13 cellular contexts compared by ENCODE assay signal in genomic region chr11:96234866-96235441, GRCh38.
DNase-seq lines count a peak whose midpoint lies in the region; ATAC-seq and TF ChIP-seq lines count a peak whose summit lies in the region.
"Had no signal": no experiment of that assay in that cellular context is flagged by ENCODE, and none has a peak within 500 bp of the region (broad histone marks: within the 10 kb centered on the region; RNA-seq: fewer than 3 reads in every experiment).

No MANE protein-coding gene starts in this region.

- H3K27me3 ChIP-seq in ascending aorta (no peaks in the 10 kb centered on the region), sigmoid colon (no peaks in the 10 kb centered on the region)
- H3K27me3 ChIP-seq: neural progenitor cell had no signal

- ATAC-seq in activated CD4-positive, alpha-beta T cell treated with anti-CD3 and anti-CD28 coated beads for 36 hours: no peak

- H3K27ac ChIP-seq in HEK293 (ENCODE audit: extremely low read depth, low read depth, low read length) (no peak overlapping the region; the same call in 1 of the 2 replicates), ascending aorta (peak overlapping the region; percentile 53 to 60), sigmoid colon (peak overlapping the region in 3 of 4 donors; percentile 8 to 70 (median 41))
- H3K27ac ChIP-seq: neural progenitor cell had no signal

- CTCF ChIA-PET in activated CD4-positive, alpha-beta T cell treated with anti-CD3 and anti-CD28 coated beads for 36 hours (lab: Charles Lee): interaction anchor here (0.7 to 5.8 kb wide), 4 partner anchors 46 to 179 kb away, joined by 3 to 38 read pairs (median 5); partner anchors contain the start of genes CCDC82, JRKL and MAML2
- CTCF ChIA-PET in HEK293 (lab: Yijun Ruan, JAX): interaction anchor here (0.7 kb wide), 1 partner anchor 108 kb away, joined by 4 read pairs; the partner anchor contains the start of gene MAML2

- TF ChIP-seq CTCF in HEK293 (tag by site-specific recombination; IDR thresholded peaks at IDR 0.05) (no peak), ascending aorta (IDR thresholded peaks at IDR 0.05) (no peak), sigmoid colon (IDR thresholded peaks at IDR 0.05) (no peak)

- DNase-seq in activated CD4-positive, alpha-beta T cell treated with anti-CD3 and anti-CD28 coated beads for 36 hours: no peak
- DNase-seq in activated CD4-positive, alpha-beta T cell treated with anti-CD3 and anti-CD28 coated beads for 1 hour: no peak
- DNase-seq in ascending aorta (ENCODE audit: low spot score in 2 of 2) (no peak), sigmoid colon (no peak), NCI-H526 treated with DMSO at 0.1 percent for 48 hours (lab: John Stamatoyannopoulos, UW) (no peak), DMS53 treated with DMSO at 0.1 percent for 48 hours (lab: John Stamatoyannopoulos, UW; ENCODE audit: unreplicated experiment) (no peak), pons (ENCODE audit: low spot score) (no peak)
- DNase-seq: activated CD4-positive, CD25-positive, alpha-beta regulatory T cell treated with anti-CD3 and anti-CD28 coated beads, Interleukin-2, amount 50 U/mL, for 72 hours; COR-L47; NCI-H1092 had no signal

- H3K27ac Mint-ChIP-seq in activated CD4-positive, alpha-beta T cell treated with anti-CD3 and anti-CD28 coated beads for 36 hours: peak overlapping the region; percentile 78
- H3K27ac Mint-ChIP-seq: neural progenitor cell had no signal

- intact Hi-C loops in activated CD4-positive, alpha-beta T cell treated with anti-CD3 and anti-CD28 coated beads for 36 hours (cut with DNase I, micrococcal nuclease): loop anchor here (1.0 to 5.0 kb wide), 6 partner anchors 36 to 398 kb away; no protein-coding TSS in a partner anchor
- intact Hi-C loops in ascending aorta (cut with DNase I): loop anchor here (5.0 kb wide), 1 partner anchor 73 kb away; no protein-coding TSS in a partner anchor
- intact Hi-C loops in sigmoid colon (cut with DNase I): loop anchor here (5.0 kb wide), 1 partner anchor 178 kb away; no protein-coding TSS in a partner anchor

- no peaks in the 10 kb centered on the region for H3K27me3 Mint-ChIP-seq in activated CD4-positive, alpha-beta T cell treated with anti-CD3 and anti-CD28 coated beads for 36 hours

- POLR2A ChIA-PET in activated CD4-positive, alpha-beta T cell treated with anti-CD3 and anti-CD28 coated beads for 36 hours (lab: Charles Lee): interaction anchor here (0.6 to 1.7 kb wide), 7 partner anchors 30 to 179 kb away, joined by 3 to 12 read pairs (median 4); no protein-coding TSS in a partner anchor
- POLR2A ChIA-PET in HEK293 (lab: Yijun Ruan, JAX): no interaction called here

- H3K4me1 Mint-ChIP-seq in activated CD4-positive, alpha-beta T cell treated with anti-CD3 and anti-CD28 coated beads for 36 hours: peaks cover 58% of the 10 kb centered on the region

- H3K9me3 Mint-ChIP-seq in activated CD4-positive, alpha-beta T cell treated with anti-CD3 and anti-CD28 coated beads for 36 hours (ENCODE audit: low read depth): no peaks in the 10 kb centered on the region
- H3K9me3 Mint-ChIP-seq: neural progenitor cell had no signal

- H3K4me1 ChIP-seq in HEK293 (ENCODE audit: control insufficient read depth, insufficient read depth, low read length) (peaks cover 20% of the 10 kb centered on the region), ascending aorta (peaks cover 0 to 13% of the 10 kb centered on the region in 2 donors), sigmoid colon (peaks cover 0 to 52% (median 43%) of the 10 kb centered on the region in 4 donors)

- H3K4me3 Mint-ChIP-seq in activated CD4-positive, alpha-beta T cell treated with anti-CD3 and anti-CD28 coated beads for 36 hours: peak overlapping the region; percentile 45
- H3K4me3 Mint-ChIP-seq: neural progenitor cell had no signal

- peaks cover 29% of the 10 kb centered on the region for H3K36me3 Mint-ChIP-seq in activated CD4-positive, alpha-beta T cell treated with anti-CD3 and anti-CD28 coated beads for 36 hours (ENCODE audit: low read depth)

- no peak for TF ChIP-seq EP300 in sigmoid colon (IDR thresholded peaks at IDR 0.05)

- WGBS in sigmoid colon, 2 donors: 70 to 80% methylated on average over 1 of the region's 1 CpG

- H3K4me3 ChIP-seq in HEK293 (ENCODE audit: low read depth, low read length) (no peak overlapping the region), ascending aorta (peak overlapping the region in 1 of 2 donors; percentile 53), sigmoid colon (no peak overlapping the region)
- H3K4me3 ChIP-seq: neural progenitor cell, skin epidermis had no signal

- H3K9me3 ChIP-seq in HEK293 (ENCODE audit: control insufficient read depth, insufficient read depth, low read depth, low read length): no peaks in the 10 kb centered on the region
- H3K9me3 ChIP-seq in ascending aorta: no peaks in the 10 kb centered on the region
- no peaks in the 10 kb centered on the region for H3K9me3 ChIP-seq in sigmoid colon

- H3K36me3 ChIP-seq in HEK293 (ENCODE audit: control insufficient read depth in 2 of 2, insufficient read depth in 1 of 2, low read length in 2 of 2) (no peaks in the 10 kb centered on the region), ascending aorta (no peaks in the 10 kb centered on the region), sigmoid colon (no peaks in the 10 kb centered on the region)
- H3K36me3 ChIP-seq: neural progenitor cell had no signal

- TF ChIP-seq POLR2A in sigmoid colon (IDR thresholded peaks at IDR 0.05): no peak

TF ChIP-seq in HEK293, 187 proteins besides CTCF, POLR2A, EP300 and RAD21 (continues in another document):
- TF ChIP-seq, protein P1, sequence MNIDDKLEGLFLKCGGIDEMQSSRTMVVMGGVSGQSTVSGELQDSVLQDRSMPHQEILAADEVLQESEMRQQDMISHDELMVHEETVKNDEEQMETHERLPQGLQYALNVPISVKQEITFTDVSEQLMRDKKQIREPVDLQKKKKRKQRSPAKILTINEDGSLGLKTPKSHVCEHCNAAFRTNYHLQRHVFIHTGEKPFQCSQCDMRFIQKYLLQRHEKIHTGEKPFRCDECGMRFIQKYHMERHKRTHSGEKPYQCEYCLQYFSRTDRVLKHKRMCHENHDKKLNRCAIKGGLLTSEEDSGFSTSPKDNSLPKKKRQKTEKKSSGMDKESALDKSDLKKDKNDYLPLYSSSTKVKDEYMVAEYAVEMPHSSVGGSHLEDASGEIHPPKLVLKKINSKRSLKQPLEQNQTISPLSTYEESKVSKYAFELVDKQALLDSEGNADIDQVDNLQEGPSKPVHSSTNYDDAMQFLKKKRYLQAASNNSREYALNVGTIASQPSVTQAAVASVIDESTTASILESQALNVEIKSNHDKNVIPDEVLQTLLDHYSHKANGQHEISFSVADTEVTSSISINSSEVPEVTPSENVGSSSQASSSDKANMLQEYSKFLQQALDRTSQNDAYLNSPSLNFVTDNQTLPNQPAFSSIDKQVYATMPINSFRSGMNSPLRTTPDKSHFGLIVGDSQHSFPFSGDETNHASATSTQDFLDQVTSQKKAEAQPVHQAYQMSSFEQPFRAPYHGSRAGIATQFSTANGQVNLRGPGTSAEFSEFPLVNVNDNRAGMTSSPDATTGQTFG (tag by site-specific recombination; IDR thresholded peaks at IDR 0.05; ENCODE audit: borderline replicate concordance): no peak
- peak; percentile 83; the same call in 1 of the 2 replicates for TF ChIP-seq PRDM4 (tag by site-specific recombination; IDR thresholded peaks at IDR 0.05)
- peak; percentile 62 for TF ChIP-seq HIC1 (tag by site-specific recombination; IDR thresholded peaks at IDR 0.05)
- TF ChIP-seq OVOL3 (tag by site-specific recombination; IDR thresholded peaks at IDR 0.05): peak; percentile 51; the same call in 1 of the 2 replicates
- TF ChIP-seq OSR2 (tag by site-specific recombination; IDR thresholded peaks at IDR 0.05): peak; percentile 25; the same call in 1 of the 2 replicates
- peak; percentile 17; the same call in 1 of the 2 replicates for TF ChIP-seq ZNF654 (tag by site-specific recombination; IDR thresholded peaks at IDR 0.05; ENCODE audit: low read depth)
